ENCODE assay signal across 12 cellular contexts in the genomic region with DNA sequence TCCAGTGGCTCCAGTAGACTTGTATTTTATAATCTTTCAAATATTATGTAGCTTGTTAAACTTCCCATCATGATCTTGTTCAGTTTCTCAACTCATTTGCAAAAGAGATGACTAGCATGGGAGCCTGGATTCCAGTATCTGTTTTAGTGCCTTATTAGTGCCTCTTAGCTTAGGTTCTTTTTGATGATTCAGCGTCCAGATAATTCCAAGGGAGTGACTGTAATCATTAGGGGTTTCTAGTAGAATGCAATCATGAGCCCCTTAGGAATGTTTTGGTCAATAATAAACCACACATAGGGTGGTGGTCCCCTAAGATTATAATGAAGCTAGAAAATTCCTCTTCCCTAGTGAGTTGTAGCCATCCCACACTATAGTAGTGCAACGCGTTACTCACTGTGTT. TPM values are rescaled to one million over a fixed set of nuclear protein-coding genes. Genes with fewer than 3 reads are reported as not detected.
A peak's percentile ranks its signal among the peaks of the same experiment; 100 is the strongest.
DNase-seq lines count a peak whose midpoint lies in the region; ATAC-seq, FAIRE-seq and TF ChIP-seq lines count a peak whose summit lies in the region.
"Had no signal": no experiment of that assay in that cellular context is flagged by ENCODE, and none has a peak within 500 bp of the region (broad histone marks: within the 10 kb centered on the region; RNA-seq: fewer than 3 reads in every experiment).

No MANE protein-coding gene starts in this region.

- 69% methylated on average over 3 of the region's 3 CpGs for WGBS in GM12878 (ENCODE audit: insufficient coverage, insufficient replicate concordance, low lambda C conversion rate, missing lambda C conversion rate)

- H3K79me2 ChIP-seq in GM12878 (ENCODE audit: control insufficient read depth, insufficient read depth, low read length), result peaks cover 84% of the 10 kb centered on the region

- H3K36me3 ChIP-seq in GM12878 (ENCODE audit: control insufficient read depth in 2 of 2, insufficient read depth in 2 of 2, low read length in 1 of 2) (no peaks in the 10 kb centered on the region), H7 (replicated peaks; ENCODE audit: control insufficient read depth, insufficient read depth, low read length) (no peaks in the 10 kb centered on the region)

- in situ Hi-C loops in GM12878 (cut with MboI), result no loop called here

- H3K4me3 ChIP-seq in AG04450 (ENCODE audit: low read depth, low read length), result no peak overlapping the region
- H3K4me3 ChIP-seq in GM12878, result no peak overlapping the region
- H3K4me3 ChIP-seq in H7 (ENCODE audit: insufficient read depth, low read depth, low read length), result no peak overlapping the region

- CTCF ChIA-PET in AG04450 (lab: Charles Lee), result interaction anchor here (0.7 to 2.0 kb wide), 3 partner anchors 14 to 147 kb away, joined by 4 to 8 read pairs (median 7); no protein-coding TSS in a partner anchor
- CTCF ChIA-PET in GM12878 (lab: Yijun Ruan, JAX), result interaction anchor here (0.9 to 2.4 kb wide), 5 partner anchors 17 to 36 kb away, joined by 3 to 9 read pairs (median 3); no protein-coding TSS in a partner anchor

- H3K9me3 ChIP-seq in AG04450 (ENCODE audit: control insufficient read depth, insufficient read depth, low read length) (no peaks in the 10 kb centered on the region), GM12878 (replicated peaks; ENCODE audit: control insufficient read depth, insufficient read depth, low read length) (no peaks in the 10 kb centered on the region)

- H3K27ac ChIP-seq in AG04450 (ENCODE audit: low read depth, low read length) (no peak overlapping the region), GM12878 (ENCODE audit: control insufficient read depth, insufficient read depth) (0 out of 2 replicates have a peak overlapping the region, but pooled peaks have one; percentile 23)

- ATAC-seq in GM12878 (no peak), GM21367 (IDR thresholded peaks at IDR 0.05; ENCODE audit: unreplicated experiment) (no peak)
- ATAC-seq: naive thymus-derived CD4-positive, alpha-beta T cell had no signal

- H3K27me3 ChIP-seq in AG04450 (ENCODE audit: control insufficient read depth, insufficient read depth, low read length), result no peaks in the 10 kb centered on the region
- no peaks in the 10 kb centered on the region for H3K27me3 ChIP-seq in GM12878 (replicated peaks in 1 of 2; ENCODE audit: control insufficient read depth in 2 of 2, insufficient read depth in 2 of 2, low read length in 1 of 2)
- no peaks in the 10 kb centered on the region for H3K27me3 ChIP-seq in H7 (ENCODE audit: control insufficient read depth, insufficient read depth, low read length)

- DNase-seq in AG04450 (ENCODE audit: low read depth, low spot score), result peak; percentile 37
- DNase-seq in HT1080 (ENCODE audit: low read depth), result peak; percentile 83
- no peak for DNase-seq in GM12878 (ENCODE audit: low read depth, low spot score)
- DNase-seq in left kidney (ENCODE audit: low read depth, low spot score), result peak; percentile 7
- no peak for DNase-seq in H7
- DNase-seq in NCI-H2196 treated with DMSO at 0.1 percent for 48 hours (lab: John Stamatoyannopoulos, UW; ENCODE audit: unreplicated experiment), result no peak
- DNase-seq in MV-4-11 (lab: John Stamatoyannopoulos, UW), result no peak
- DNase-seq: CD8-positive, alpha-beta memory T cell; Karpas-422; naive thymus-derived CD4-positive, alpha-beta T cell; stimulated activated CD4-positive, alpha-beta T cell treated with anti-CD3 and anti-CD28 coated beads, Interleukin-2, amount 100 ng/mL, for 24 hours had no signal

- 0 out of 2 replicates have a peak overlapping the region, but pooled peaks have one; percentile 64 for H3K4me2 ChIP-seq in GM12878 (ENCODE audit: control insufficient read depth, insufficient read depth)

- no peak overlapping the region for H2AFZ ChIP-seq in GM12878 (ENCODE audit: control insufficient read depth, low read depth, low read length)

- SMC1A ChIA-PET in GM12878 (lab: Charles Lee; ENCODE audit: uncharacterized antibody, unreplicated experiment), result interaction anchor here (0.8 to 4.3 kb wide), 10 partner anchors 9 to 147 kb away, joined by 3 to 21 read pairs (median 5); no protein-coding TSS in a partner anchor

- no peak for TF ChIP-seq POLR2A in GM12878 (IDR thresholded peaks at IDR 0.05; ENCODE audit: low read depth, low read length)

- H3K9ac ChIP-seq in GM12878 (ENCODE audit: control insufficient read depth, insufficient read depth, low read length), result no peak overlapping the region

- no TSS peak for BruUV-seq in GM12878 (replicated peaks; lab: Mats Ljungman, UMichigan)

- no peak for TF ChIP-seq EP300 in GM12878 (IDR thresholded peaks at IDR 0.05; ENCODE audit: borderline replicate concordance in 1 of 2, control insufficient read depth in 1 of 2, low read depth in 2 of 2, low read length in 2 of 2)

- no peak for FAIRE-seq in GM12878 (lab: Jason Lieb, UNC)

- H3K4me1 ChIP-seq in GM12878 (ENCODE audit: control insufficient read depth, insufficient read depth, low read length), result peaks cover 10% of the 10 kb centered on the region

- H4K20me1 ChIP-seq in GM12878 (ENCODE audit: control insufficient read depth, insufficient read depth), result no peaks in the 10 kb centered on the region

- no peak for TF ChIP-seq CTCF in AG04450 (IDR thresholded peaks at IDR 0.05; ENCODE audit: low read depth, low read length)
- no peak for TF ChIP-seq CTCF in GM12878 (IDR thresholded peaks at IDR 0.05 in 2 of 3, conservative IDR thresholded peaks at IDR 0.05 in 1 of 3; ENCODE audit: control insufficient read depth in 2 of 3, extremely low read depth in 1 of 3, insufficient read depth in 1 of 3, low read depth in 3 of 3, low read length in 3 of 3)

- RAD21 ChIA-PET in GM12878 (lab: Charles Lee; ENCODE audit: unreplicated experiment), result interaction anchor here (1.0 to 1.2 kb wide), 3 partner anchors 34 to 116 kb away, joined by 3 read pairs; no protein-coding TSS in a partner anchor

- intact Hi-C loops in GM12878 (cut with micrococcal nuclease; ENCODE audit: unreplicated experiment), result no loop called here

- POLR2A ChIA-PET in AG04450 (lab: Yijun Ruan, JAX), result no interaction called here
- POLR2A ChIA-PET in GM12878 (lab: Charles Lee), result interaction anchor here (0.6 to 1.0 kb wide), 4 partner anchors 17 to 45 kb away, joined by 3 to 4 read pairs (median 3); no protein-coding TSS in a partner anchor

- no peak for TF ChIP-seq RAD21 in GM12878 (IDR thresholded peaks at IDR 0.05; ENCODE audit: insufficient read depth, low read depth, low read length)

TF ChIP-seq in GM12878, 131 proteins besides CTCF, POLR2A, EP300 and RAD21:
- TF ChIP-seq SRF (IDR thresholded peaks at IDR 0.05; ENCODE audit: low read depth in 2 of 2, low read length in 2 of 2), result no peak
- TF ChIP-seq SMARCA5 (IDR thresholded peaks at IDR 0.05), result no peak
- no peak for TF ChIP-seq SUZ12 (IDR thresholded peaks at IDR 0.05; ENCODE audit: unreplicated experiment)
- no peak for TF ChIP-seq RUNX3 (IDR thresholded peaks at IDR 0.05; ENCODE audit: low read length)
- TF ChIP-seq JUNB (IDR thresholded peaks at IDR 0.05), result no peak
- TF ChIP-seq NRF1 (conservative IDR thresholded peaks at IDR 0.05; ENCODE audit: low read depth, low read length), result no peak
- no peak for TF ChIP-seq LARP7 (IDR thresholded peaks at IDR 0.05)
- TF ChIP-seq TARDBP (IDR thresholded peaks at IDR 0.05; ENCODE audit: borderline replicate concordance), result no peak
- no peak for TF ChIP-seq ASH2L (IDR thresholded peaks at IDR 0.05; ENCODE audit: borderline replicate concordance, low read depth)

RNA-seq across cellular contexts. Expression of a gene that starts 7.0 kb away (rescaled TPM):
- 7.9 and 12.5 TPM in 2 replicates for polyA plus RNA-seq in AG04450 (2011; rRNA removed)
- polyA minus RNA-seq in AG04450 (2011; rRNA and poly(A)+ RNA removed), result 3.8 and 10.5 TPM in 2 replicates
- 20.4 and 23.3 TPM in 2 replicates for total RNA-seq in HT1080 (2014; rRNA removed; shearing (Covaris generic))
- 19.7 and 24.2 TPM in 2 replicates for polyA plus RNA-seq in HT1080 (2015; cell fraction: cytosol; rRNA removed)
- 20.9 and 21.3 TPM in 2 replicates for polyA plus RNA-seq in HT1080 (2015; cell fraction: nucleus; rRNA removed)
- 115 TPM in 2 replicates for total RNA-seq in GM12878 (2013; cell fraction: nucleolus; rRNA removed)
- 22.9 and 29.5 TPM in 2 replicates for total RNA-seq in GM12878 (2014; rRNA removed)
- 46.6 and 48.0 TPM in 2 replicates for total RNA-seq in GM12878 (2014; rRNA removed; fragmentation: Illumina TruSeq; extraction: Trizol)
- total RNA-seq in GM12878 (2021), result 23.6 and 27.9 TPM in 2 replicates
- 9.9 TPM for polyA plus RNA-seq in GM12878 (2011; ENCODE audit: low read depth)
- 23.7 and 43.8 TPM in 2 replicates for polyA plus RNA-seq in GM12878 (2011; rRNA removed)
- 6.7 and 8.0 TPM in 2 replicates for polyA plus RNA-seq in GM12878 (2011; cell fraction: cytosol; rRNA removed)
- polyA plus RNA-seq in GM12878 (2011; cell fraction: nucleus; rRNA removed), result 10.7 and 12.6 TPM in 2 replicates
- polyA plus RNA-seq in GM12878 (2012), result 20.5 and 20.9 TPM in 2 replicates
- 34.2 and 48.4 TPM in 2 replicates for polyA plus RNA-seq in GM12878 (2014; fragmentation: Illumina TruSeq; extraction: Trizol)
- polyA plus RNA-seq in GM12878 (2014; fragmentation: Nextera tagmentation; extraction: Ambion mirVana), result 1 to 10 TPM; 5.4 to 8.0 TPM
- 12.6 and 15.1 TPM in 2 replicates for polyA plus RNA-seq in GM12878 (2014; rRNA removed)
- polyA plus RNA-seq in GM12878 (2016; fragmentation: Nextera tagmentation; extraction: Ambion mirVana), result 10 to 100 TPM; 17.4 to 18.8 TPM
- polyA minus RNA-seq in GM12878 (2011; rRNA and poly(A)+ RNA removed), result 10.1 and 11.7 TPM in 2 replicates
- polyA minus RNA-seq in GM12878 (2011; cell fraction: cytosol; rRNA and poly(A)+ RNA removed), result 9.0 TPM in 2 replicates
- polyA minus RNA-seq in GM12878 (2011; cell fraction: nucleus; rRNA and poly(A)+ RNA removed), result 19.7 and 29.3 TPM in 2 replicates
- total RNA-seq in H7 (2014; rRNA removed; shearing (Covaris generic)), result 34.0 and 44.3 TPM in 2 replicates

Comparison
In these comparisons a context has a peak if more than half of its experiments do, and no peak if none do; other contexts are left out.
1. DNase-seq: peak in AG04450 (single experiment), HT1080 (single experiment) and left kidney (single experiment); none in GM12878 (single experiment), H7 (single experiment), NCI-H2196 treated with DMSO at 0.1 percent for 48 hours (single experiment) and MV-4-11 (single experiment).